ENCODE assay signal across 21 cellular contexts in the genomic region with DNA sequence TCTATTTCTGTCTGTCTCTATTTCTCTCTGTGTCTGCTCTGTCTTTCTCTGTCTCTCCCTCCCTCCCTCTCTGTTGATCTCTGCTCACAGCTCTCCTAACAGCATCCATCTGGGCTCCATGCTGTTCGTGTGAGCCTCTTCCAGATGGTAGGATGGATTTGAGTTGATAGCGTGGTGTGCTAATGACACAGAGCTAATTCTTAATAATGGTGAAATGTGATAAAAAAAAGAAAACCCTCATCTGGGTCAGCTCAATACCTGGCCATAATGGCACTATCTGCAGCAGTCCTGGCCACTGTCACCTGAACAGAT. TPM values are rescaled to one million over a fixed set of nuclear protein-coding genes. Genes with fewer than 3 reads are reported as not detected.
"Had no signal": no experiment of that assay in that cellular context is flagged by ENCODE, and none has a peak within 500 bp of the region (broad histone marks: within the 10 kb centered on the region; RNA-seq: fewer than 3 reads in every experiment).

No MANE protein-coding gene starts in this region.

- H3K4me3 Mint-ChIP-seq: activated CD4-positive, alpha-beta T cell treated with anti-CD3 and anti-CD28 coated beads for 36 hours; activated CD8-positive, alpha-beta T cell treated with anti-CD3 and anti-CD28 coated beads for 36 hours; effector memory CD8-positive, alpha-beta T cell; memory B cell; natural killer cell treated with Interleukin-12 subunit alpha and Interleukin-12 subunit beta and Interleukin-15 and Interleukin-18, amount 100 ng/mL, for 72 hours had no signal

- FAIRE-seq: kidney had no signal

- H3K27me3 ChIP-seq: adrenal gland, hepatocyte, sigmoid colon had no signal

- H3K9me3 Mint-ChIP-seq: effector memory CD8-positive, alpha-beta T cell; memory B cell; natural killer cell treated with Interleukin-12 subunit alpha and Interleukin-12 subunit beta and Interleukin-15 and Interleukin-18, amount 100 ng/mL, for 72 hours had no signal

- H3K9me3 ChIP-seq: adrenal gland had no signal

- H2AFZ ChIP-seq: hepatocyte had no signal

- H3K79me2 ChIP-seq: hepatocyte had no signal

- DNase-seq: activated CD4-positive, alpha-beta T cell treated with anti-CD3 and anti-CD28 coated beads for 36 hours; activated CD8-positive, alpha-beta memory T cell treated with anti-CD3 and anti-CD28 coated beads, Interleukin-2, amount 50 U/mL, for 4 hours; activated CD8-positive, alpha-beta T cell treated with anti-CD3 and anti-CD28 coated beads for 36 hours; activated naive CD4-positive, alpha-beta T cell treated with Interleukin-2 at 50 U/mL for 16 hours; adrenal gland; cortex of kidney; effector memory CD8-positive, alpha-beta T cell; kidney; left ventricle myocardium inferior; nucleus accumbens; sigmoid colon; stimulated activated CD4-positive, alpha-beta T cell treated with anti-CD3 and anti-CD28 coated beads, Interleukin-12 subunit alpha, Interleukin-12 subunit beta, amount 100 ng/mL, for 4 hours; stimulated activated naive CD4-positive, alpha-beta T cell treated with Interleukin-2 at 50 U/mL for 16 hours; T1000; trophoblast cell had no signal

- H3K27ac Mint-ChIP-seq: activated CD4-positive, alpha-beta T cell treated with anti-CD3 and anti-CD28 coated beads for 36 hours; activated CD8-positive, alpha-beta T cell treated with anti-CD3 and anti-CD28 coated beads for 36 hours; effector memory CD8-positive, alpha-beta T cell; memory B cell; natural killer cell treated with Interleukin-12 subunit alpha and Interleukin-12 subunit beta and Interleukin-15 and Interleukin-18, amount 100 ng/mL, for 72 hours had no signal

- H3K36me3 Mint-ChIP-seq: natural killer cell treated with Interleukin-12 subunit alpha and Interleukin-12 subunit beta and Interleukin-15 and Interleukin-18, amount 100 ng/mL, for 72 hours had no signal

- H3K4me2 ChIP-seq: hepatocyte had no signal

- H3K4me1 ChIP-seq: adrenal gland, gastroesophageal sphincter, left ventricle myocardium inferior, sigmoid colon had no signal

- H3K36me3 ChIP-seq: adrenal gland, gastroesophageal sphincter, left ventricle myocardium inferior, sigmoid colon had no signal

- H3K4me1 Mint-ChIP-seq: activated CD4-positive, alpha-beta T cell treated with anti-CD3 and anti-CD28 coated beads for 36 hours had no signal

- H3K27me3 Mint-ChIP-seq: activated CD4-positive, alpha-beta T cell treated with anti-CD3 and anti-CD28 coated beads for 36 hours had no signal

- H3K4me3 ChIP-seq: adrenal gland, gastroesophageal sphincter, hepatocyte, left ventricle myocardium inferior, sigmoid colon had no signal

- ATAC-seq: activated CD4-positive, alpha-beta T cell treated with anti-CD3 and anti-CD28 coated beads for 36 hours; activated CD8-positive, alpha-beta T cell treated with anti-CD3 and anti-CD28 coated beads for 36 hours; effector memory CD8-positive, alpha-beta T cell; gastroesophageal sphincter; natural killer cell treated with Interleukin-12 subunit alpha and Interleukin-12 subunit beta and Interleukin-15 and Interleukin-18, amount 100 ng/mL, for 72 hours had no signal

- H3K27ac ChIP-seq: adrenal gland, epithelial cell of prostate, gastroesophageal sphincter, hepatocyte, left ventricle myocardium inferior, sigmoid colon, VCaP had no signal

RNA-seq across cellular contexts. Expression of gene TMEM132B, which starts 24.5 kb away (rescaled TPM):
- total RNA-seq: activated CD4-positive, alpha-beta T cell treated with anti-CD3 and anti-CD28 coated beads for 36 hours; activated CD8-positive, alpha-beta T cell treated with anti-CD3 and anti-CD28 coated beads for 36 hours; natural killer cell treated with Interleukin-12 subunit alpha and Interleukin-12 subunit beta and Interleukin-15 and Interleukin-18, amount 100 ng/mL, for 72 hours had no signal
